In the genomic region with DNA sequence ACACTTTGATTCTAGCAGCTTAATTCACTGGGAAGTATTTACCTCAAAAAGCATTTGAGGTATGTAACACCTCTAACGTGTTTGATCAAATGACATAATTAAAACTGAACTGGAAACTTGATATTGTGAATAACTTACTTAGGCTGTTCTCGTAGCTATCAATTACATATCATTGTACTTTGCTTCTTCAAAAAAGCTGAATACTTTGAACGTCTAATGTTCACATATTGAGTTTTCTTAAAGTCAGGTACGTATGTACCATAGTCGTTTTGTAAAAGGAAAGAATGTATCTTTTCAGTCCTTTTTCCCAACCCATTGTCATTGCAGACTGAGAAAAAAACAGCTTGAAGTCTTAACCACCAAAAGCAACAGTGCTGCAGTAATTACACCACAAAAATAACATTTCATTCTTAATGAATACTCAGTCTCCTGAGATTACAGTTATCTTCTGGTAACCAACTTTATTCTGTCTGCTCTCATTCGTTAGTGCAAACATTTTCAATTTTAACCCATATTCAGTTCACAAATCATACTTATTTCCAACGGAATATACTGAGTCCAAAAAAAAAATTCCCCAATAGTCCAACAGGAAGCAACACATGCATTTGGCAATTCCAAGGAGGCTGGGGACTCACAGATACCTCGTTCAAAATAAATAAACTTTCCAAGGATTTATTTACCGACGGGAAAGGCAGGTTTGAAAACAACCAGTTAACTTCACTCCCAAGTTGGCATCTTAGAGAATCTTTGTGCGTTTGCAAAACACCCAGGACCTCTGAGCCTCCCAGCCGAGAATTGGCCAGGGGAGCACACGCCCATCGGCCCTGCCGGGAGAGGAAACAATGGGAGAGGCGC, we compare ENCODE assay signal across 8 cellular contexts. TPM values are rescaled to one million over a fixed set of nuclear protein-coding genes. Genes with fewer than 3 reads are reported as not detected.
DNase-seq lines count a peak whose midpoint lies in the region; ATAC-seq and TF ChIP-seq lines count a peak whose summit lies in the region.

No MANE protein-coding gene starts in this region.

- no peak for TF ChIP-seq POLR2A in suprapubic skin (IDR thresholded peaks at IDR 0.05)

- no peak for TF ChIP-seq EP300 in suprapubic skin (IDR thresholded peaks at IDR 0.05)

- 24% methylated on average over 16 of the region's 16 CpGs for WGBS in suprapubic skin

- H3K9me3 Mint-ChIP-seq in activated naive CD8-positive, alpha-beta T cell (ENCODE audit: low read depth): no peaks in the 10 kb centered on the region

- TF ChIP-seq CTCF in suprapubic skin (IDR thresholded peaks at IDR 0.05): no peak

- DNase-seq in NCI-H1436 (lab: John Stamatoyannopoulos, UW) (peak; percentile 20), NCI-H1436 treated with DMSO at 0.1 percent for 48 hours (lab: John Stamatoyannopoulos, UW) (no peak), HuH-7 (ENCODE audit: low spot score) (peak; percentile 42), iris pigment epithelial cell (ENCODE audit: low read depth) (peak; percentile 20), suprapubic skin (ENCODE audit: low spot score in 2 of 2) (no peak), NCI-H1105 (lab: John Stamatoyannopoulos, UW) (no peak)

- H3K9me3 ChIP-seq in suprapubic skin: no peaks in the 10 kb centered on the region

- peak overlapping the region; percentile 58 for H3K4me3 ChIP-seq in suprapubic skin

- ATAC-seq in GM19455 (IDR thresholded peaks at IDR 0.05; ENCODE audit: unreplicated experiment): no peak

- peaks cover 15% of the 10 kb centered on the region for H3K4me1 ChIP-seq in suprapubic skin

- peak overlapping the region; percentile 88 for H3K4me3 Mint-ChIP-seq in activated naive CD8-positive, alpha-beta T cell

- no peaks in the 10 kb centered on the region for H3K36me3 ChIP-seq in suprapubic skin

- peaks cover 2% of the 10 kb centered on the region for H3K36me3 Mint-ChIP-seq in activated naive CD8-positive, alpha-beta T cell

- H3K27ac ChIP-seq in suprapubic skin: peak overlapping the region; percentile 48

- peaks cover 8% of the 10 kb centered on the region for H3K4me1 Mint-ChIP-seq in activated naive CD8-positive, alpha-beta T cell (ENCODE audit: low read depth)

- peaks cover 49% of the 10 kb centered on the region for H3K27me3 Mint-ChIP-seq in activated naive CD8-positive, alpha-beta T cell

- H3K27ac Mint-ChIP-seq in activated naive CD8-positive, alpha-beta T cell: no peak overlapping the region

- H3K27me3 ChIP-seq in suprapubic skin: peaks cover 52% of the 10 kb centered on the region

RNA-seq across cellular contexts. Expression of gene CHN1, which starts 1.1 kb away (rescaled TPM):
- 1 to 10 TPM; 1.6 to 4.9 (median 3.6) TPM for total RNA-seq in suprapubic skin

Comparison
In these comparisons a context has a peak if more than half of its experiments do, and no peak if none do; other contexts are left out.
1. DNase-seq: peak in NCI-H1436 (single experiment), HuH-7 (single experiment) and iris pigment epithelial cell (single experiment); none in NCI-H1436 treated with DMSO at 0.1 percent for 48 hours (single experiment), suprapubic skin (0 of 2) and NCI-H1105 (single experiment).